In the genomic region with DNA sequence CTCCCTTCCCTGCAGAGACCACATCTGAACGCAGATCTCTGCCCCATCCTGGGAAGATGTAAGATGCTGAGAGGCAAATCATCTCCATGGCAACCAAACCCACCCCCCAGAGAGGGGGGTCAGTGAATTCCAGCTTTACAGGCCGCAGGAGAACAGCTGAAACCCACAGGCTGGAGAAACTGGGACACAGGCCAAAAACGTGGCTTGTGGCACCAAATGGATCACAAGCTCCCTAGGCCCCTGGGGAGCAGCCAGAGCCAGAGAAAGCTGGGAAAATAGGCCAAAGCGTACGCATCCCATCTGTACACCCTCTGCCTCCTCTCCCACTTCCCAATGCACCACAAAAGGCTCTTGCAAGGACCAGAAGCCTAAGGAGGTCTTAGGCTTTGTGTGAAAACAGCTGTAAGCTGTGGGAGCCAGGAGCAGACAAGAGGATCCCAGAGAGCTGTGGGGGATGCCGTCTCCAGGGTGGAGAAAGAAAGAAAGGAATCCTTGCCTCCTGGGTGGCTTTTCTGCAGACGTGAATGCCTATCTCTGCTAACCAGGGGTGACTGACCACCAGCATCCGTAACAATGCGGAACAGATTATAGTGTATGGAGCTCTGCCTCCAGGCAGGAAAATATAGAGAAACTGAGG, we compare ENCODE assay signal across 20 cellular contexts. TPM values are rescaled to one million over a fixed set of nuclear protein-coding genes. Genes with fewer than 3 reads are reported as not detected.
DNase-seq lines count a peak whose midpoint lies in the region; ATAC-seq and TF ChIP-seq lines count a peak whose summit lies in the region.
"Had no signal": no experiment of that assay in that cellular context is flagged by ENCODE, and none has a peak within 500 bp of the region (broad histone marks: within the 10 kb centered on the region; RNA-seq: fewer than 3 reads in every experiment).

No MANE protein-coding gene starts in this region.

- no peak overlapping the region for H4K12ac ChIP-seq in trophoblast cell (ENCODE audit: low read depth, low read length)

- no peaks in the 10 kb centered on the region for H3K79me2 ChIP-seq in trophoblast cell (ENCODE audit: control insufficient read depth, insufficient read depth, low read length, poor library complexity)

- H3K4me1 Mint-ChIP-seq in T-helper 1 cell treated with Interleukin-12 subunit alpha and Interleukin-12 subunit beta and Interleukin-4 antibody, amounts not matched to agents 30 μg/mL and 1 μg/mL, for 36 hours (ENCODE audit: low read depth): no peaks in the 10 kb centered on the region
- H3K4me1 Mint-ChIP-seq in endodermal cell: no peaks in the 10 kb centered on the region
- H3K4me1 Mint-ChIP-seq: activated T-helper 17 cell treated with anti-CD3 and anti-CD28 coated beads, Interleukin-2, amount 50 U/mL, for 72 hours; stimulated activated naive CD8-positive, alpha-beta T cell treated with anti-CD3 and anti-CD28 coated beads, Interleukin-15, amount 100 ng/mL, for 72 hours had no signal

- no peak overlapping the region for H3K14ac ChIP-seq in trophoblast cell (ENCODE audit: low read length)

- H3K4ac ChIP-seq in trophoblast cell (ENCODE audit: low read depth, low read length): no peak overlapping the region

- no peak overlapping the region for H2AFZ ChIP-seq in trophoblast cell (ENCODE audit: insufficient read depth, low read length, poor library complexity)

- H2BK120ac ChIP-seq in trophoblast cell (ENCODE audit: insufficient read depth, low read length, poor library complexity): no peak overlapping the region

- H3K4me1 ChIP-seq in endodermal cell (ENCODE audit: control insufficient read depth, insufficient read depth, low read length): no peaks in the 10 kb centered on the region
- H3K4me1 ChIP-seq in aorta (ENCODE audit: control insufficient read depth in 1 of 2, insufficient read depth in 2 of 2, low read length in 2 of 2): no peaks in the 10 kb centered on the region
- H3K4me1 ChIP-seq in trophoblast cell (ENCODE audit: control insufficient read depth in 1 of 2, insufficient read depth in 2 of 2, low read length in 2 of 2): no peaks in the 10 kb centered on the region
- H3K4me1 ChIP-seq: A549, body of pancreas, Peyer's patch had no signal

- H3K18ac ChIP-seq in trophoblast cell (ENCODE audit: low read length): no peak overlapping the region

- WGBS in endodermal cell (ENCODE audit: insufficient coverage in 1 of 2, insufficient read length in 1 of 2), 2 experiments: 53 to 83% methylated on average over 6 to 9 of the region's 9 CpGs
- 28% methylated on average over 9 of the region's 9 CpGs for WGBS in aorta, 2 donors
- WGBS in trophoblast cell (ENCODE audit: extremely low coverage, insufficient coverage, insufficient read length): no CpG with 5 or more reads among the region's 9 CpGs

- no peaks in the 10 kb centered on the region for H3K79me1 ChIP-seq in trophoblast cell (ENCODE audit: low read length)

- no peak overlapping the region for H4K8ac ChIP-seq in trophoblast cell (ENCODE audit: low read depth, low read length)

- peak overlapping the region; percentile 9 for H3K27ac Mint-ChIP-seq in T-helper 1 cell treated with Interleukin-12 subunit alpha and Interleukin-12 subunit beta and Interleukin-4 antibody, amounts not matched to agents 30 μg/mL and 1 μg/mL, for 36 hours
- H3K27ac Mint-ChIP-seq in endodermal cell: no peak overlapping the region
- H3K27ac Mint-ChIP-seq: activated T-helper 17 cell treated with anti-CD3 and anti-CD28 coated beads, Interleukin-2, amount 50 U/mL, for 72 hours had no signal

- H3K27me3 ChIP-seq in endodermal cell (ENCODE audit: control insufficient read depth, insufficient read depth, low read length, poor library complexity, severe bottlenecking) (no peaks in the 10 kb centered on the region), aorta (ENCODE audit: control insufficient read depth in 1 of 2, insufficient read depth in 2 of 2, low read length in 1 of 2) (no peaks in the 10 kb centered on the region), trophoblast cell (ENCODE audit: insufficient read depth, low read length) (no peaks in the 10 kb centered on the region)
- H3K27me3 ChIP-seq: body of pancreas, neutrophil, Peyer's patch had no signal

- H3K9ac ChIP-seq in endodermal cell (ENCODE audit: extremely low read depth, low read length, poor library complexity, severe bottlenecking): no peak overlapping the region
- no peak overlapping the region for H3K9ac ChIP-seq in trophoblast cell (ENCODE audit: low read length)

- no peak overlapping the region for H3K23ac ChIP-seq in trophoblast cell (ENCODE audit: low read length)

- no peak overlapping the region for H2AK5ac ChIP-seq in trophoblast cell (ENCODE audit: low read length)

- H3K9me3 Mint-ChIP-seq in T-helper 1 cell treated with Interleukin-12 subunit alpha and Interleukin-12 subunit beta and Interleukin-4 antibody, amounts not matched to agents 30 μg/mL and 1 μg/mL, for 36 hours: peaks cover 10% of the 10 kb centered on the region
- peaks cover 13% of the 10 kb centered on the region for H3K9me3 Mint-ChIP-seq in endodermal cell
- H3K9me3 Mint-ChIP-seq: activated T-helper 17 cell treated with anti-CD3 and anti-CD28 coated beads, Interleukin-2, amount 50 U/mL, for 72 hours had no signal

- H3K9me3 ChIP-seq in endodermal cell (ENCODE audit: control insufficient read depth, low read length) (no peaks in the 10 kb centered on the region), aorta (ENCODE audit: control insufficient read depth, low read length) (no peaks in the 10 kb centered on the region), trophoblast cell (ENCODE audit: insufficient read depth, low read depth, low read length) (peaks cover 15% of the 10 kb centered on the region)
- H3K9me3 ChIP-seq: body of pancreas, neutrophil, Peyer's patch had no signal

- intact Hi-C loops in aorta (cut with DNase I): no loop called here

- DNase-seq in T-helper 1 cell (no peak), NCI-H446 treated with DMSO at 0.1 percent for 48 hours (lab: John Stamatoyannopoulos, UW) (peak; percentile 92), endodermal cell (no peak), aorta (peak; percentile 79), trophoblast cell (no peak)
- DNase-seq: activated CD4-positive, alpha-beta T cell treated with anti-CD3 and anti-CD28 coated beads for 48 hours; body of pancreas; effector CD8-positive, alpha-beta T cell; GOT3; NCI-H2029 treated with DMSO at 0.1 percent for 48 hours; Peyer's patch; stimulated activated naive CD8-positive, alpha-beta T cell treated with anti-CD3 and anti-CD28 coated beads, Interleukin-15, amount 100 ng/mL, for 72 hours; T-helper 2 cell had no signal

- no peak overlapping the region for H2BK12ac ChIP-seq in trophoblast cell (ENCODE audit: low read length)

- peak overlapping the region; percentile 97 for H3K27ac ChIP-seq in endodermal cell (ENCODE audit: low read depth, low read length)
- no peak overlapping the region for H3K27ac ChIP-seq in aorta (ENCODE audit: low read depth in 1 of 2, low read length in 2 of 2)
- no peak overlapping the region for H3K27ac ChIP-seq in trophoblast cell (ENCODE audit: low read depth, low read length)
- H3K27ac ChIP-seq: A549, body of pancreas, neutrophil, Peyer's patch had no signal

- no peak for TF ChIP-seq CTCF in endodermal cell (conservative IDR thresholded peaks at IDR 0.05)

- H3K4me3 Mint-ChIP-seq in T-helper 1 cell treated with Interleukin-12 subunit alpha and Interleukin-12 subunit beta and Interleukin-4 antibody, amounts not matched to agents 30 μg/mL and 1 μg/mL, for 36 hours: no peak overlapping the region
- H3K4me3 Mint-ChIP-seq in endodermal cell: no peak overlapping the region
- H3K4me3 Mint-ChIP-seq: activated T-helper 17 cell treated with anti-CD3 and anti-CD28 coated beads, Interleukin-2, amount 50 U/mL, for 72 hours; stimulated activated naive CD8-positive, alpha-beta T cell treated with anti-CD3 and anti-CD28 coated beads, Interleukin-15, amount 100 ng/mL, for 72 hours had no signal

- no peak overlapping the region for H4K91ac ChIP-seq in trophoblast cell (ENCODE audit: low read depth, low read length)

- H2BK5ac ChIP-seq in trophoblast cell (ENCODE audit: low read depth, low read length, poor library complexity): no peak overlapping the region

- H3K4me2 ChIP-seq in trophoblast cell (ENCODE audit: low read length): no peak overlapping the region
- H3K4me2 ChIP-seq: A549 had no signal

- no peaks in the 10 kb centered on the region for H3K36me3 Mint-ChIP-seq in T-helper 1 cell treated with Interleukin-12 subunit alpha and Interleukin-12 subunit beta and Interleukin-4 antibody, amounts not matched to agents 30 μg/mL and 1 μg/mL, for 36 hours (ENCODE audit: low read depth)
- no peaks in the 10 kb centered on the region for H3K36me3 Mint-ChIP-seq in endodermal cell (ENCODE audit: low read depth)

- no peaks in the 10 kb centered on the region for H3K27me3 Mint-ChIP-seq in T-helper 1 cell treated with Interleukin-12 subunit alpha and Interleukin-12 subunit beta and Interleukin-4 antibody, amounts not matched to agents 30 μg/mL and 1 μg/mL, for 36 hours (ENCODE audit: low read depth)
- no peaks in the 10 kb centered on the region for H3K27me3 Mint-ChIP-seq in endodermal cell (ENCODE audit: insufficient read depth)
- H3K27me3 Mint-ChIP-seq: stimulated activated naive CD8-positive, alpha-beta T cell treated with anti-CD3 and anti-CD28 coated beads, Interleukin-15, amount 100 ng/mL, for 72 hours had no signal

- ATAC-seq in aorta (ENCODE audit: low FRiP score) (peak; percentile 47), GM18858 (IDR thresholded peaks at IDR 0.05; ENCODE audit: unreplicated experiment) (no peak), HG03175 (IDR thresholded peaks at IDR 0.05; ENCODE audit: unreplicated experiment) (no peak)
- ATAC-seq: A549; activated T-helper 17 cell treated with anti-CD3 and anti-CD28 coated beads, Interleukin-2, amount 50 U/mL, for 72 hours; body of pancreas had no signal

- no peak overlapping the region for H3K4me3 ChIP-seq in endodermal cell (ENCODE audit: low read length)
- H3K4me3 ChIP-seq in aorta (ENCODE audit: low read length in 2 of 2): no peak overlapping the region
- H3K4me3 ChIP-seq in trophoblast cell (ENCODE audit: low read depth, low read length): no peak overlapping the region
- H3K4me3 ChIP-seq: A549, body of pancreas, Peyer's patch had no signal

- H3K36me3 ChIP-seq in endodermal cell (ENCODE audit: control insufficient read depth, insufficient read depth, low read length) (no peaks in the 10 kb centered on the region), aorta (ENCODE audit: control insufficient read depth in 1 of 2, insufficient read depth in 2 of 2, low read length in 1 of 2) (no peaks in the 10 kb centered on the region), trophoblast cell (ENCODE audit: control insufficient read depth in 1 of 2, insufficient read depth in 2 of 2, low read length in 2 of 2) (no peaks in the 10 kb centered on the region)
- H3K36me3 ChIP-seq: neutrophil, Peyer's patch had no signal

RNA-seq across cellular contexts. Expression of a gene that starts 59.5 kb away (rescaled TPM):
- under 1 TPM in 1 of 2 donors, not detected in 1; 0.15 TPM for total RNA-seq in endodermal cell
- 6.2 TPM for polyA plus RNA-seq in endodermal cell (2013, experiment 1 of 2)
- polyA plus RNA-seq in endodermal cell (2013, experiment 2 of 2): 5.8 TPM
- total RNA-seq in aorta: 10 to 100 TPM; 15.3 to 20.8 TPM
- 10 to 100 TPM in 1 of 2 donors, 1 to 10 TPM in 1; 9.1 to 43.6 TPM for polyA plus RNA-seq in aorta
- polyA plus RNA-seq in trophoblast cell (2013): 0.19 and 0.29 TPM in 2 replicates
- total RNA-seq: activated T-helper 17 cell treated with anti-CD3 and anti-CD28 coated beads, Interleukin-2, amount 50 U/mL, for 72 hours; liver had no signal
- polyA plus RNA-seq: liver had no signal

Comparison
In these comparisons a context has a peak if more than half of its experiments do, and no peak if none do; other contexts are left out.
1. DNase-seq: peak in NCI-H446 treated with DMSO at 0.1 percent for 48 hours (single experiment) and aorta (2 of 2); none in T-helper 1 cell (0 of 5), endodermal cell (single experiment) and trophoblast cell (0 of 2).
2. RNA of a gene that starts 59.5 kb away (total RNA-seq): 15.3 to 20.8 TPM in aorta; 0.15 TPM in endodermal cell; every median in the first group is over 10 times any median in the second.